8 cellular contexts compared by ENCODE assay signal in genomic region chr19:51097166-51097736, GRCh38. TPM values are rescaled to one million over a fixed set of nuclear protein-coding genes. Genes with fewer than 3 reads are reported as not detected.
A peak's percentile ranks its signal among the peaks of the same experiment; 100 is the strongest.
DNase-seq lines count a peak whose midpoint lies in the region; ATAC-seq, FAIRE-seq and TF ChIP-seq lines count a peak whose summit lies in the region.

No MANE protein-coding gene starts in this region.

- H4K12ac ChIP-seq in trophoblast cell (ENCODE audit: low read depth, low read length) = no peak overlapping the region

- H3K14ac ChIP-seq in trophoblast cell (ENCODE audit: low read length) = no peak overlapping the region

- H3K79me2 ChIP-seq in trophoblast cell (ENCODE audit: control insufficient read depth, insufficient read depth, low read length, poor library complexity) = no peaks in the 10 kb centered on the region

- H2BK120ac ChIP-seq in trophoblast cell (ENCODE audit: insufficient read depth, low read length, poor library complexity) = no peak overlapping the region

- H3K79me1 ChIP-seq in trophoblast cell (ENCODE audit: low read length) = no peaks in the 10 kb centered on the region

- no peak overlapping the region for H2BK12ac ChIP-seq in trophoblast cell (ENCODE audit: low read length)

- CTCF ChIA-PET in HEK293T (lab: Yijun Ruan, JAX) = interaction anchor here (0.6 to 1.8 kb wide), 3 partner anchors 80 to 607 kb away, joined by 3 to 9 read pairs (median 4); no protein-coding TSS in a partner anchor

- peak; percentile 71 for TF ChIP-seq CTCF in C4-2B (conservative IDR thresholded peaks at IDR 0.05)

- H3K36me3 ChIP-seq in trophoblast cell (ENCODE audit: control insufficient read depth in 1 of 2, insufficient read depth in 2 of 2, low read length in 2 of 2) = peaks cover 16% of the 10 kb centered on the region in 2 experiments

- no peaks in the 10 kb centered on the region for H3K4me1 ChIP-seq in trophoblast cell (ENCODE audit: control insufficient read depth in 1 of 2, insufficient read depth in 2 of 2, low read length in 2 of 2)

- no peak overlapping the region for H2BK5ac ChIP-seq in trophoblast cell (ENCODE audit: low read depth, low read length, poor library complexity)

- no peak overlapping the region for H2AK5ac ChIP-seq in trophoblast cell (ENCODE audit: low read length)

- H3K4ac ChIP-seq in trophoblast cell (ENCODE audit: low read depth, low read length) = no peak overlapping the region

- H3K27me3 ChIP-seq in trophoblast cell (ENCODE audit: insufficient read depth, low read length) = no peaks in the 10 kb centered on the region

- DNase-seq in HEK293T (ENCODE audit: extremely low spot score) = peak; percentile 72
- DNase-seq in RKO (ENCODE audit: low spot score) = peak; percentile 60
- peak; percentile 41 for DNase-seq in activated effector memory CD4-positive, alpha-beta T cell treated with Interleukin-2 at 50 U/mL for 16 hours
- DNase-seq in frontal cortex (ENCODE audit: low spot score in 2 of 2) = peak; percentile 72 to 75
- DNase-seq in trophoblast cell = peak in 1 of 2 donors; percentile 60
- peak; percentile 60 for DNase-seq in ureter (ENCODE audit: low spot score)

- H3K27ac ChIP-seq in C4-2B (no peak overlapping the region), trophoblast cell (ENCODE audit: low read depth, low read length) (no peak overlapping the region)

- no peak overlapping the region for H3K9ac ChIP-seq in trophoblast cell (ENCODE audit: low read length)

- H3K9me3 ChIP-seq in trophoblast cell (ENCODE audit: insufficient read depth, low read depth, low read length) = peaks cover 2% of the 10 kb centered on the region

- H4K8ac ChIP-seq in trophoblast cell (ENCODE audit: low read depth, low read length) = no peak overlapping the region

- H3K23ac ChIP-seq in trophoblast cell (ENCODE audit: low read length) = no peak overlapping the region

- no peak for FAIRE-seq in frontal cortex (lab: Jason Lieb, UNC)

- no peak overlapping the region for H3K4me3 ChIP-seq in trophoblast cell (ENCODE audit: low read depth, low read length)

- ATAC-seq in GM21526 (IDR thresholded peaks at IDR 0.05; ENCODE audit: low FRiP score, unreplicated experiment) = no peak

- no CpG with 5 or more reads among the region's 8 CpGs for WGBS in trophoblast cell (ENCODE audit: extremely low coverage, insufficient coverage, insufficient read length)

- H3K4me2 ChIP-seq in trophoblast cell (ENCODE audit: low read length) = no peak overlapping the region

- peak overlapping the region; percentile 14 for H2AFZ ChIP-seq in trophoblast cell (ENCODE audit: insufficient read depth, low read length, poor library complexity)

- H4K91ac ChIP-seq in trophoblast cell (ENCODE audit: low read depth, low read length) = no peak overlapping the region

- POLR2A ChIA-PET in HEK293T (lab: Yijun Ruan, JAX) = no interaction called here

- no peak overlapping the region for H3K18ac ChIP-seq in trophoblast cell (ENCODE audit: low read length)

TF ChIP-seq in HEK293T, 16 proteins besides CTCF, POLR2A, EP300 and RAD21:
- TF ChIP-seq, protein P1, sequence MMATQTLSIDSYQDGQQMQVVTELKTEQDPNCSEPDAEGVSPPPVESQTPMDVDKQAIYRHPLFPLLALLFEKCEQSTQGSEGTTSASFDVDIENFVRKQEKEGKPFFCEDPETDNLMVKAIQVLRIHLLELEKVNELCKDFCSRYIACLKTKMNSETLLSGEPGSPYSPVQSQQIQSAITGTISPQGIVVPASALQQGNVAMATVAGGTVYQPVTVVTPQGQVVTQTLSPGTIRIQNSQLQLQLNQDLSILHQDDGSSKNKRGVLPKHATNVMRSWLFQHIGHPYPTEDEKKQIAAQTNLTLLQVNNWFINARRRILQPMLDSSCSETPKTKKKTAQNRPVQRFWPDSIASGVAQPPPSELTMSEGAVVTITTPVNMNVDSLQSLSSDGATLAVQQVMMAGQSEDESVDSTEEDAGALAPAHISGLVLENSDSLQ (IDR thresholded peaks at IDR 0.05) = no peak
- no peak for TF ChIP-seq L3MBTL2 (conservative IDR thresholded peaks at IDR 0.05)
- TF ChIP-seq ARNT (IDR thresholded peaks at IDR 0.05) = no peak
- TF ChIP-seq FOXM1 (IDR thresholded peaks at IDR 0.05; ENCODE audit: borderline replicate concordance) = no peak
- no peak for TF ChIP-seq TARDBP (IDR thresholded peaks at IDR 0.05)
- TF ChIP-seq NFRKB (IDR thresholded peaks at IDR 0.05) = no peak
- TF ChIP-seq HDGF (IDR thresholded peaks at IDR 0.05; ENCODE audit: borderline replicate concordance) = no peak
TF ChIP-seq in HEK293T: peak in this region for 0.

RNA-seq across cellular contexts. Expression of gene CTU1, which starts 11.0 kb away (rescaled TPM):
- total RNA-seq in frontal cortex (4.1 TPM), ureter (5.3 TPM)
- 3.3 and 3.6 TPM in 2 replicates for polyA plus RNA-seq in trophoblast cell (2013)

RNA-seq across cellular contexts. Expression of gene KLK14, which starts 14.6 kb away (rescaled TPM):
- total RNA-seq in frontal cortex (not detected), ureter (not detected)
- 0.06 and 0.08 TPM in 2 replicates for polyA plus RNA-seq in trophoblast cell (2013)

RNA-seq across cellular contexts. Expression of gene SIGLEC9, which starts 27.5 kb away (rescaled TPM):
- 0.41 TPM for total RNA-seq in frontal cortex
- polyA plus RNA-seq in trophoblast cell (2013) = 0.03 TPM in 1 of 2 replicates, not detected in the other
- total RNA-seq in ureter = 3.2 TPM

RNA-seq across cellular contexts. Expression of gene KLK13, which starts 32.4 kb away (rescaled TPM):
- total RNA-seq in frontal cortex (not detected), ureter (not detected)
- polyA plus RNA-seq in trophoblast cell (2013) = 0.10 and 0.12 TPM in 2 replicates

RNA-seq across cellular contexts. Expression of gene SIGLEC7, which starts 44.9 kb away (rescaled TPM):
- under 0.01 TPM for total RNA-seq in frontal cortex
- polyA plus RNA-seq in trophoblast cell (2013) = not detected in 2 replicates
- 2.4 TPM for total RNA-seq in ureter
